In the genomic region with DNA sequence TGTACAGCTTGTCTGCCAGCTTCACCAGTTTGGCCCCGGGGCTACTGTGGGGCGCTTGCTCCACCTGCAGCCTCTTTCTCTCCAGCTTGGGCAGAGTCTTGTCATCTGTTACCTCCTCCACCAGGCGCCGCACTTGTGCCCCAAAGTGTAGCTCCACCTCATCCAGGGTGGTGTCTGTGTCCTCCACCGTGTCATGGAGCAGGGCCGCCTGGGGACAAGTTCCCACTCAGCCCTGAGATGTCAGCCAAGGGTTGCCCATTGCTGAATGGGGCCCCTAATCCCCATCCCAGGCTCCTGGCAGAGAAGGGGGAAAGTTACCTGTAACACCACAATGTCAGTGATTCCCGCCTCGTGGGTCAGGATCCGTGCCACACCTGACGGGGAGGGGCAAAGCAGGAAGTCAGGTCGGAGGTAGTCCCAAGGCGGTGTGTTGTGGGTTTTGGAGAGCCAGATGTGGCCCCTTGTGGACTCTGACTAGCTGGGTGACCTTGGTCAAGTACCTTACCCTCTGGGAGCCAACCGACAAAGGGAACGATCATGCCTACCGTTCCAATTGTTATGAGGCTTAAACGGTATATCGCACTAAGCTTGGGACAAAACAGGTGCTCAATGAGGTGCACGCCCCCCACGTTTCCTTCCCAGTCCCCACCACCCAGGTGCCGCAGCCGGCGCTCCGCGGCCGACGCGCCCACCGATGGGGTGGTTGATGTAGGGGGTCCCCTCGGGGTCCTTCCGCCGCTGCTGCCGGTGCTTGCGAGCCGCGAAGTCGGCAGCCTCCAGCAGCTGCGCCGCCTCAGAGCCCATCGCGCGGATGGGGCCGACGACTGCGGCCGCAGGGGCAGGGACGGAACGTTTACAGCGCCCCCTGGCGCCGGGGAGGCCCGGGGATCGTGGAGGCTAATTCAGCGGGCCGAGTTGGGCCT, we compare ENCODE assay signal across 1 cellular context.
TF ChIP-seq lines count a peak whose summit lies in the region.

A gene with protein sequence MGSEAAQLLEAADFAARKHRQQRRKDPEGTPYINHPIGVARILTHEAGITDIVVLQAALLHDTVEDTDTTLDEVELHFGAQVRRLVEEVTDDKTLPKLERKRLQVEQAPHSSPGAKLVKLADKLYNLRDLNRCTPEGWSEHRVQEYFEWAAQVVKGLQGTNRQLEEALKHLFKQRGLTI (minus strand): TSS at position 813 of the 923 bp plus-strand sequence. CDS start 9 bp downstream, at position 804.

TF ChIP-seq in GM12878, 131 proteins besides CTCF, POLR2A, EP300 and RAD21 (continued from another document):
- TF ChIP-seq, protein P1, sequence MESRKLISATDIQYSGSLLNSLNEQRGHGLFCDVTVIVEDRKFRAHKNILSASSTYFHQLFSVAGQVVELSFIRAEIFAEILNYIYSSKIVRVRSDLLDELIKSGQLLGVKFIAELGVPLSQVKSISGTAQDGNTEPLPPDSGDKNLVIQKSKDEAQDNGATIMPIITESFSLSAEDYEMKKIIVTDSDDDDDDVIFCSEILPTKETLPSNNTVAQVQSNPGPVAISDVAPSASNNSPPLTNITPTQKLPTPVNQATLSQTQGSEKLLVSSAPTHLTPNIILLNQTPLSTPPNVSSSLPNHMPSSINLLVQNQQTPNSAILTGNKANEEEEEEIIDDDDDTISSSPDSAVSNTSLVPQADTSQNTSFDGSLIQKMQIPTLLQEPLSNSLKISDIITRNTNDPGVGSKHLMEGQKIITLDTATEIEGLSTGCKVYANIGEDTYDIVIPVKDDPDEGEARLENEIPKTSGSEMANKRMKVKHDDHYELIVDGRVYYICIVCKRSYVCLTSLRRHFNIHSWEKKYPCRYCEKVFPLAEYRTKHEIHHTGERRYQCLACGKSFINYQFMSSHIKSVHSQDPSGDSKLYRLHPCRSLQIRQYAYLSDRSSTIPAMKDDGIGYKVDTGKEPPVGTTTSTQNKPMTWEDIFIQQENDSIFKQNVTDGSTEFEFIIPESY (IDR thresholded peaks at IDR 0.05), result no peak
- TF ChIP-seq ZNF24 (IDR thresholded peaks at IDR 0.05) (peak; percentile 63; the same call in 1 of the 2 replicates), CBX5 (IDR thresholded peaks at IDR 0.05; ENCODE audit: low read depth) (no peak), SMAD5 (IDR thresholded peaks at IDR 0.05; ENCODE audit: low read depth) (peak; percentile 41), CHD4 (IDR thresholded peaks at IDR 0.05) (no peak), ZNF207 (IDR thresholded peaks at IDR 0.05; ENCODE audit: borderline replicate concordance) (no peak), TCF12 (IDR thresholded peaks at IDR 0.05; ENCODE audit: low read depth, low read length) (peak; percentile 90; the same call in 1 of the 2 replicates), IKZF2 (IDR thresholded peaks at IDR 0.05) (peak; percentile 27 to 46; a peak in 2 of 4 replicates), NR2C2 (IDR thresholded peaks at IDR 0.05; ENCODE audit: borderline replicate concordance, control insufficient read depth, insufficient read length, low read depth) (no peak), PML (IDR thresholded peaks at IDR 0.05; ENCODE audit: low read length) (no peak), CHD1 (IDR thresholded peaks at IDR 0.05; ENCODE audit: low read depth, low read length) (no peak; the same call in 1 of the 2 replicates), DPF2 (IDR thresholded peaks at IDR 0.05) (peak; percentile 85), SUPT20H (IDR thresholded peaks at IDR 0.05; ENCODE audit: borderline replicate concordance, control insufficient read depth, low read depth, low read length) (no peak), RFX5 (IDR thresholded peaks at IDR 0.05; ENCODE audit: low read depth, low read length) (peak; percentile 80), CREB1 (IDR thresholded peaks at IDR 0.05; ENCODE audit: low read depth) (no peak), YY1 (IDR thresholded peaks at IDR 0.05; ENCODE audit: low read depth, low read length) (peak; percentile 90), SMARCA5 (IDR thresholded peaks at IDR 0.05) (peak; percentile 99), GATAD2B (conservative IDR thresholded peaks at IDR 0.05; ENCODE audit: low read depth) (peak; percentile 39; the same call in 1 of the 2 replicates), MTA3 (IDR thresholded peaks at IDR 0.05; ENCODE audit: borderline replicate concordance, low read length) (no peak), ATF7 (IDR thresholded peaks at IDR 0.05; ENCODE audit: low read depth) (peak; percentile 48), FOXM1 (IDR thresholded peaks at IDR 0.05; ENCODE audit: low read depth, low read length) (no peak)
- TF ChIP-seq, protein P2, sequence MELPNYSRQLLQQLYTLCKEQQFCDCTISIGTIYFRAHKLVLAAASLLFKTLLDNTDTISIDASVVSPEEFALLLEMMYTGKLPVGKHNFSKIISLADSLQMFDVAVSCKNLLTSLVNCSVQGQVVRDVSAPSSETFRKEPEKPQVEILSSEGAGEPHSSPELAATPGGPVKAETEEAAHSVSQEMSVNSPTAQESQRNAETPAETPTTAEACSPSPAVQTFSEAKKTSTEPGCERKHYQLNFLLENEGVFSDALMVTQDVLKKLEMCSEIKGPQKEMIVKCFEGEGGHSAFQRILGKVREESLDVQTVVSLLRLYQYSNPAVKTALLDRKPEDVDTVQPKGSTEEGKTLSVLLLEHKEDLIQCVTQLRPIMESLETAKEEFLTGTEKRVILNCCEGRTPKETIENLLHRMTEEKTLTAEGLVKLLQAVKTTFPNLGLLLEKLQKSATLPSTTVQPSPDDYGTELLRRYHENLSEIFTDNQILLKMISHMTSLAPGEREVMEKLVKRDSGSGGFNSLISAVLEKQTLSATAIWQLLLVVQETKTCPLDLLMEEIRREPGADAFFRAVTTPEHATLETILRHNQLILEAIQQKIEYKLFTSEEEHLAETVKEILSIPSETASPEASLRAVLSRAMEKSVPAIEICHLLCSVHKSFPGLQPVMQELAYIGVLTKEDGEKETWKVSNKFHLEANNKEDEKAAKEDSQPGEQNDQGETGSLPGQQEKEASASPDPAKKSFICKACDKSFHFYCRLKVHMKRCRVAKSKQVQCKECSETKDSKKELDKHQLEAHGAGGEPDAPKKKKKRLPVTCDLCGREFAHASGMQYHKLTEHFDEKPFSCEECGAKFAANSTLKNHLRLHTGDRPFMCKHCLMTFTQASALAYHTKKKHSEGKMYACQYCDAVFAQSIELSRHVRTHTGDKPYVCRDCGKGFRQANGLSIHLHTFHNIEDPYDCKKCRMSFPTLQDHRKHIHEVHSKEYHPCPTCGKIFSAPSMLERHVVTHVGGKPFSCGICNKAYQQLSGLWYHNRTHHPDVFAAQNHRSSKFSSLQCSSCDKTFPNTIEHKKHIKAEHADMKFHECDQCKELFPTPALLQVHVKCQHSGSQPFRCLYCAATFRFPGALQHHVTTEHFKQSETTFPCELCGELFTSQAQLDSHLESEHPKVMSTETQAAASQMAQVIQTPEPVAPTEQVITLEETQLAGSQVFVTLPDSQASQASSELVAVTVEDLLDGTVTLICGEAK (IDR thresholded peaks at IDR 0.05; ENCODE audit: borderline replicate concordance), result peak; percentile 18; the same call in 1 of the 2 replicates
- TF ChIP-seq, protein P3, sequence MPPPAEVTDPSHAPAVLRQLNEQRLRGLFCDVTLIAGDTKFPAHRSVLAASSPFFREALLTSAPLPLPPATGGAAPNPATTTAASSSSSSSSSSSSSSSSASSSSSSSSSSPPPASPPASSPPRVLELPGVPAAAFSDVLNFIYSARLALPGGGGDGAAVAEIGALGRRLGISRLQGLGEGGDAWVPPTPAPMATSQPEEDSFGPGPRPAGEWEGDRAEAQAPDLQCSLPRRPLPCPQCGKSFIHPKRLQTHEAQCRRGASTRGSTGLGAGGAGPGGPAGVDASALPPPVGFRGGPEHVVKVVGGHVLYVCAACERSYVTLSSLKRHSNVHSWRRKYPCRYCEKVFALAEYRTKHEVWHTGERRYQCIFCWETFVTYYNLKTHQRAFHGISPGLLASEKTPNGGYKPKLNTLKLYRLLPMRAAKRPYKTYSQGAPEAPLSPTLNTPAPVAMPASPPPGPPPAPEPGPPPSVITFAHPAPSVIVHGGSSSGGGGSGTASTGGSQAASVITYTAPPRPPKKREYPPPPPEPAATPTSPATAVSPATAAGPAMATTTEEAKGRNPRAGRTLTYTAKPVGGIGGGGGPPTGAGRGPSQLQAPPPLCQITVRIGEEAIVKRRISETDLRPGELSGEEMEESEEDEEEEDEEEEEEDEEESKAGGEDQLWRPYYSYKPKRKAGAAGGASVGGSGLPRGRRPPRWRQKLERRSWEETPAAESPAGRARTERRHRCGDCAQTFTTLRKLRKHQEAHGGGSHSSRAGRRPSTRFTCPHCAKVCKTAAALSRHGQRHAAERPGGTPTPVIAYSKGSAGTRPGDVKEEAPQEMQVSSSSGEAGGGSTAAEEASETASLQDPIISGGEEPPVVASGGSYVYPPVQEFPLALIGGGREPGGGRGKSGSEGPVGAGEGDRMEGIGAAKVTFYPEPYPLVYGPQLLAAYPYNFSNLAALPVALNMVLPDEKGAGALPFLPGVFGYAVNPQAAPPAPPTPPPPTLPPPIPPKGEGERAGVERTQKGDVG (CRISPR knock-in tag; IDR thresholded peaks at IDR 0.05), result peak; percentile 34; the same call in 1 of the 2 replicates
- TF ChIP-seq, protein P4, sequence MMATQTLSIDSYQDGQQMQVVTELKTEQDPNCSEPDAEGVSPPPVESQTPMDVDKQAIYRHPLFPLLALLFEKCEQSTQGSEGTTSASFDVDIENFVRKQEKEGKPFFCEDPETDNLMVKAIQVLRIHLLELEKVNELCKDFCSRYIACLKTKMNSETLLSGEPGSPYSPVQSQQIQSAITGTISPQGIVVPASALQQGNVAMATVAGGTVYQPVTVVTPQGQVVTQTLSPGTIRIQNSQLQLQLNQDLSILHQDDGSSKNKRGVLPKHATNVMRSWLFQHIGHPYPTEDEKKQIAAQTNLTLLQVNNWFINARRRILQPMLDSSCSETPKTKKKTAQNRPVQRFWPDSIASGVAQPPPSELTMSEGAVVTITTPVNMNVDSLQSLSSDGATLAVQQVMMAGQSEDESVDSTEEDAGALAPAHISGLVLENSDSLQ (IDR thresholded peaks at IDR 0.05), result no peak
- TF ChIP-seq, protein P5, sequence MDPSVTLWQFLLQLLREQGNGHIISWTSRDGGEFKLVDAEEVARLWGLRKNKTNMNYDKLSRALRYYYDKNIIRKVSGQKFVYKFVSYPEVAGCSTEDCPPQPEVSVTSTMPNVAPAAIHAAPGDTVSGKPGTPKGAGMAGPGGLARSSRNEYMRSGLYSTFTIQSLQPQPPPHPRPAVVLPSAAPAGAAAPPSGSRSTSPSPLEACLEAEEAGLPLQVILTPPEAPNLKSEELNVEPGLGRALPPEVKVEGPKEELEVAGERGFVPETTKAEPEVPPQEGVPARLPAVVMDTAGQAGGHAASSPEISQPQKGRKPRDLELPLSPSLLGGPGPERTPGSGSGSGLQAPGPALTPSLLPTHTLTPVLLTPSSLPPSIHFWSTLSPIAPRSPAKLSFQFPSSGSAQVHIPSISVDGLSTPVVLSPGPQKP (IDR thresholded peaks at IDR 0.05; ENCODE audit: low read depth, low read length), result no peak
- TF ChIP-seq, protein P6, sequence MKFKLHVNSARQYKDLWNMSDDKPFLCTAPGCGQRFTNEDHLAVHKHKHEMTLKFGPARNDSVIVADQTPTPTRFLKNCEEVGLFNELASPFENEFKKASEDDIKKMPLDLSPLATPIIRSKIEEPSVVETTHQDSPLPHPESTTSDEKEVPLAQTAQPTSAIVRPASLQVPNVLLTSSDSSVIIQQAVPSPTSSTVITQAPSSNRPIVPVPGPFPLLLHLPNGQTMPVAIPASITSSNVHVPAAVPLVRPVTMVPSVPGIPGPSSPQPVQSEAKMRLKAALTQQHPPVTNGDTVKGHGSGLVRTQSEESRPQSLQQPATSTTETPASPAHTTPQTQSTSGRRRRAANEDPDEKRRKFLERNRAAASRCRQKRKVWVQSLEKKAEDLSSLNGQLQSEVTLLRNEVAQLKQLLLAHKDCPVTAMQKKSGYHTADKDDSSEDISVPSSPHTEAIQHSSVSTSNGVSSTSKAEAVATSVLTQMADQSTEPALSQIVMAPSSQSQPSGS (IDR thresholded peaks at IDR 0.05; ENCODE audit: low read length), result no peak
- TF ChIP-seq, protein P7, sequence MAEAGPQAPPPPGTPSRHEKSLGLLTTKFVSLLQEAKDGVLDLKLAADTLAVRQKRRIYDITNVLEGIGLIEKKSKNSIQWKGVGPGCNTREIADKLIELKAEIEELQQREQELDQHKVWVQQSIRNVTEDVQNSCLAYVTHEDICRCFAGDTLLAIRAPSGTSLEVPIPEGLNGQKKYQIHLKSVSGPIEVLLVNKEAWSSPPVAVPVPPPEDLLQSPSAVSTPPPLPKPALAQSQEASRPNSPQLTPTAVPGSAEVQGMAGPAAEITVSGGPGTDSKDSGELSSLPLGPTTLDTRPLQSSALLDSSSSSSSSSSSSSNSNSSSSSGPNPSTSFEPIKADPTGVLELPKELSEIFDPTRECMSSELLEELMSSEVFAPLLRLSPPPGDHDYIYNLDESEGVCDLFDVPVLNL (IDR thresholded peaks at IDR 0.05; ENCODE audit: low read depth, low read length), result 0 out of 2 replicates have a peak, but pooled peaks have one; percentile 48
